8 cellular contexts compared by ENCODE assay signal in the genomic region with DNA sequence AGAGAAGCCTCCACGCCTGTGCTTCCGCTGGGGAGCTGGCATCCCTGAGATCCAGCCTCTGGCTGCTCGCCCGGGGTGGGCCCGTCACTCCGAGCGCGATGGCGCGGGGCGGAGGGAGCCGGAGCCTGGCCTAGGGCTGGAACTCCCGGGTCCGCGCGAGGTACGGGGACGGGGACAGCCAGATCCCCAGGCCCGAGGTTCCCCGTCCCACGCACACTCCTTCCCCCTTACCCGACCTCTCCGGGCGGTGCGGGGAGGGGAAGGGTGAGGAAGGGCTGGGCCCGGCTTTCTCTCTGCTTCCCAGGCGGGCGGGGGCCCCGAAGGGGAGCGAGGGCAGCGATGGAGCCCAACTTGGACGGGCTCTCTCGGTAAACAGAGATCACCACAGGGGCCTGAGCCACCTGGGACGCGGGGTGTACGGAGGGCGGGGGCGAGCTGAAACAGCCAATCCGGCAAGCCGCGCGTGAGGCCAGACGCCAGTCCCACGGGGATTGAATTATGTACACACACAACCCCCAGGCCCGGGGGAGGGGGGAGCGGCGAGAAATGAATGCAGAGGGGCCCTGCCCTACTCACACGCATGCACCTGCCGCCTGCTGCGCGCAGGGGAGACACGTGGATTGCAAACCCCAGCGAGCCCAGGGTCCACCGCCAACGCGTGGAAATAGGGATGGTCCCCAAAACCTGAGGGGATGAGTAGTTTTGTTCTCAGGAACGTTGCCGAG. TPM values are rescaled to one million over a fixed set of nuclear protein-coding genes. Genes with fewer than 3 reads are reported as not detected.
DNase-seq lines count a peak whose midpoint lies in the region; ATAC-seq and FAIRE-seq lines count a peak whose summit lies in the region.

A gene with protein sequence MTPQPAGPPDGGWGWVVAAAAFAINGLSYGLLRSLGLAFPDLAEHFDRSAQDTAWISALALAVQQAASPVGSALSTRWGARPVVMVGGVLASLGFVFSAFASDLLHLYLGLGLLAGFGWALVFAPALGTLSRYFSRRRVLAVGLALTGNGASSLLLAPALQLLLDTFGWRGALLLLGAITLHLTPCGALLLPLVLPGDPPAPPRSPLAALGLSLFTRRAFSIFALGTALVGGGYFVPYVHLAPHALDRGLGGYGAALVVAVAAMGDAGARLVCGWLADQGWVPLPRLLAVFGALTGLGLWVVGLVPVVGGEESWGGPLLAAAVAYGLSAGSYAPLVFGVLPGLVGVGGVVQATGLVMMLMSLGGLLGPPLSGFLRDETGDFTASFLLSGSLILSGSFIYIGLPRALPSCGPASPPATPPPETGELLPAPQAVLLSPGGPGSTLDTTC (minus strand): TSS at position 549 of the 725 bp plus-strand sequence. CDS start 579 bp downstream, outside the sequence.

- H3K4me1 Mint-ChIP-seq in activated T-cell treated with anti-CD3 and anti-CD28 coated beads, Interleukin-2, amount 50 U/mL, for 24 hours (ENCODE audit: low read depth) = peaks cover 54% of the 10 kb centered on the region

- peak within 1 kb of the TSS; percentile 61 for H3K27ac Mint-ChIP-seq in activated T-cell treated with anti-CD3 and anti-CD28 coated beads, Interleukin-2, amount 50 U/mL, for 24 hours

- H3K9me3 ChIP-seq in BLaER1 (no peaks in the 10 kb centered on the region), trophoblast cell (ENCODE audit: insufficient read depth, low read depth, low read length) (peaks cover 9% of the 10 kb centered on the region)

- ATAC-seq in HG03159 (IDR thresholded peaks at IDR 0.05; ENCODE audit: unreplicated experiment) (no peak), HG03175 (IDR thresholded peaks at IDR 0.05; ENCODE audit: unreplicated experiment) (no peak)

- no peak within 1 kb of the TSS for H2BK120ac ChIP-seq in trophoblast cell (ENCODE audit: insufficient read depth, low read length, poor library complexity)

- H3K4ac ChIP-seq in trophoblast cell (ENCODE audit: low read depth, low read length) = no peak within 1 kb of the TSS

- no peak within 1 kb of the TSS for H4K91ac ChIP-seq in trophoblast cell (ENCODE audit: low read depth, low read length)

- peaks cover 50% of the 10 kb centered on the region for H3K27me3 ChIP-seq in BLaER1
- peaks cover 28% of the 10 kb centered on the region for H3K27me3 ChIP-seq in trophoblast cell (ENCODE audit: insufficient read depth, low read length)

- no peak for FAIRE-seq in RCC 7860 (lab: Jason Lieb, UNC)

- H3K14ac ChIP-seq in trophoblast cell (ENCODE audit: low read length) = no peak within 1 kb of the TSS

- WGBS in trophoblast cell (ENCODE audit: extremely low coverage, insufficient coverage, insufficient read length) = no CpG with 5 or more reads among the region's 58 CpGs

- DNase-seq in NCI-H1092 (lab: John Stamatoyannopoulos, UW) (peak; percentile 83), germinal center (ENCODE audit: low spot score) (peak; percentile 49), trophoblast cell (no peak), RCC 7860 (ENCODE audit: low spot score) (no peak)
- DNase-seq in activated T-cell treated with anti-CD3 and anti-CD28 coated beads, Interleukin-2, amount 50 U/mL, for 24 hours = peak; percentile 70

- H4K8ac ChIP-seq in trophoblast cell (ENCODE audit: low read depth, low read length) = no peak within 1 kb of the TSS

- peaks cover 4% of the 10 kb centered on the region for H3K79me1 ChIP-seq in trophoblast cell (ENCODE audit: low read length)

- H2BK5ac ChIP-seq in trophoblast cell (ENCODE audit: low read depth, low read length, poor library complexity) = no peak within 1 kb of the TSS

- peak within 1 kb of the TSS; percentile 19 for H3K23ac ChIP-seq in trophoblast cell (ENCODE audit: low read length)

- no peaks in the 10 kb centered on the region for H3K36me3 Mint-ChIP-seq in activated T-cell treated with anti-CD3 and anti-CD28 coated beads, Interleukin-2, amount 50 U/mL, for 24 hours (ENCODE audit: low read depth)

- H3K4me3 ChIP-seq in BLaER1 (peak within 1 kb of the TSS; percentile 68), trophoblast cell (ENCODE audit: low read depth, low read length) (no peak within 1 kb of the TSS)

- H4K12ac ChIP-seq in trophoblast cell (ENCODE audit: low read depth, low read length) = no peak within 1 kb of the TSS

- H3K18ac ChIP-seq in trophoblast cell (ENCODE audit: low read length) = no peak within 1 kb of the TSS

- H2AK5ac ChIP-seq in trophoblast cell (ENCODE audit: low read length) = no peak within 1 kb of the TSS

- H3K36me3 ChIP-seq in BLaER1 = no peaks in the 10 kb centered on the region
- H3K36me3 ChIP-seq in trophoblast cell (ENCODE audit: control insufficient read depth in 1 of 2, insufficient read depth in 2 of 2, low read length in 2 of 2) = peaks cover 0 to 3% of the 10 kb centered on the region in 2 experiments

- peak within 1 kb of the TSS; percentile 70 for H3K4me3 Mint-ChIP-seq in activated T-cell treated with anti-CD3 and anti-CD28 coated beads, Interleukin-2, amount 50 U/mL, for 24 hours

- no peaks in the 10 kb centered on the region for H4K20me1 ChIP-seq in BLaER1

- no peak within 1 kb of the TSS for H2BK12ac ChIP-seq in trophoblast cell (ENCODE audit: low read length)

- no peaks in the 10 kb centered on the region for H3K9me3 Mint-ChIP-seq in activated T-cell treated with anti-CD3 and anti-CD28 coated beads, Interleukin-2, amount 50 U/mL, for 24 hours

- peaks cover 4% of the 10 kb centered on the region for H3K27me3 Mint-ChIP-seq in activated T-cell treated with anti-CD3 and anti-CD28 coated beads, Interleukin-2, amount 50 U/mL, for 24 hours

- no peaks in the 10 kb centered on the region for H3K79me2 ChIP-seq in trophoblast cell (ENCODE audit: control insufficient read depth, insufficient read depth, low read length, poor library complexity)

- peak within 1 kb of the TSS; percentile 79 for H3K9ac ChIP-seq in BLaER1
- H3K9ac ChIP-seq in trophoblast cell (ENCODE audit: low read length) = no peak within 1 kb of the TSS

- peak within 1 kb of the TSS; percentile 13 for H2AFZ ChIP-seq in trophoblast cell (ENCODE audit: insufficient read depth, low read length, poor library complexity)

- peak within 1 kb of the TSS; percentile 98 for H3K4me2 ChIP-seq in BLaER1
- H3K4me2 ChIP-seq in trophoblast cell (ENCODE audit: low read length) = peak within 1 kb of the TSS; percentile 46

- H3K27ac ChIP-seq in BLaER1 = peak within 1 kb of the TSS; percentile 85
- H3K27ac ChIP-seq in trophoblast cell (ENCODE audit: low read depth, low read length) = no peak within 1 kb of the TSS

- peaks cover 72% of the 10 kb centered on the region for H3K4me1 ChIP-seq in BLaER1
- H3K4me1 ChIP-seq in trophoblast cell (ENCODE audit: control insufficient read depth in 1 of 2, insufficient read depth in 2 of 2, low read length in 2 of 2) = peaks cover 16 to 32% of the 10 kb centered on the region in 2 experiments

RNA-seq across cellular contexts. Expression of the gene that starts here (rescaled TPM):
- polyA plus RNA-seq in trophoblast cell (2013) = 0.51 and 0.96 TPM in 2 replicates

Comparison
In these comparisons a context has a peak if more than half of its experiments do, and no peak if none do; other contexts are left out.
1. DNase-seq: peak in NCI-H1092 (single experiment), activated T-cell treated with anti-CD3 and anti-CD28 coated beads, Interleukin-2, amount 50 U/mL, for 24 hours (single experiment) and germinal center (single experiment); none in trophoblast cell (0 of 2) and RCC 7860 (single experiment).